In genomic region chr15:77657629-77658238, GRCh38 we compare ENCODE assay signal across 21 cellular contexts. TPM values are rescaled to one million over a fixed set of nuclear protein-coding genes. Genes with fewer than 3 reads are reported as not detected.
"Had no signal": no experiment of that assay in that cellular context is flagged by ENCODE, and none has a peak within 500 bp of the region (broad histone marks: within the 10 kb centered on the region; RNA-seq: fewer than 3 reads in every experiment).

No MANE protein-coding gene starts in this region.

- H3K27ac ChIP-seq: epithelial cell of prostate, esophagus muscularis mucosa, gastrocnemius medialis, heart right ventricle, neutrophil, right atrium auricular region, thoracic aorta, transverse colon had no signal

- H3K9me3 ChIP-seq: neutrophil, thoracic aorta had no signal

- FAIRE-seq: endometrium, islet of Langerhans had no signal

- H3K4me3 ChIP-seq: esophagus muscularis mucosa, gastrocnemius medialis, heart right ventricle, right atrium auricular region, smooth muscle cell, thoracic aorta, transverse colon had no signal

- H3K36me3 ChIP-seq: esophagus muscularis mucosa, gastrocnemius medialis, heart right ventricle, neutrophil, right atrium auricular region, thoracic aorta, transverse colon had no signal

- H3K4me2 ChIP-seq: smooth muscle cell had no signal

- H3K27me3 ChIP-seq: right atrium auricular region had no signal

- DNase-seq: cortex of kidney; effector memory CD4-positive, alpha-beta T cell; gastrocnemius medialis; heart right ventricle; kidney glomerular epithelial cell; mesendoderm; naive thymus-derived CD4-positive, alpha-beta T cell; nephron progenitor cell; stimulated activated CD4-positive, alpha-beta T cell treated with anti-CD3 and anti-CD28 coated beads, Interleukin-2, amount 100 ng/mL, for 48 hours; stimulated activated naive CD8-positive, alpha-beta T cell treated with anti-CD3 and anti-CD28 coated beads, Interleukin-15, Interleukin-2, amounts not matched to agents 100 U/mL and 50 U/mL, for 24 hours; transverse colon had no signal

- H3K4me1 ChIP-seq: esophagus muscularis mucosa, gastrocnemius medialis, heart right ventricle, right atrium auricular region had no signal

RNA-seq across cellular contexts. Expression of gene LINGO1, which starts 25.0 kb away (rescaled TPM):
- total RNA-seq: fibroblast of villous mesenchyme; mononuclear cell; naive thymus-derived CD4-positive, alpha-beta T cell had no signal
- polyA plus RNA-seq: naive thymus-derived CD4-positive, alpha-beta T cell had no signal
